Comparison of ENCODE assay signal across 7 cellular contexts in genomic region chr1:103576784-103577183, GRCh38. TPM values are rescaled to one million over a fixed set of nuclear protein-coding genes. Genes with fewer than 3 reads are reported as not detected.
"Had no signal": no experiment of that assay in that cellular context is flagged by ENCODE, and none has a peak within 500 bp of the region (broad histone marks: within the 10 kb centered on the region; RNA-seq: fewer than 3 reads in every experiment).

No MANE protein-coding gene starts in this region.

RNA-seq across cellular contexts. Expression of gene AMY2A, which starts 40.4 kb away (rescaled TPM):
- total RNA-seq: GM23248, GM23338, H1, H4, H7, H9, HFFc6 had no signal
- polyA plus RNA-seq: GM23248, GM23338, H1 had no signal
